27 cellular contexts compared by ENCODE assay signal in genomic region chr2:16330012-16330411, GRCh38.
DNase-seq lines count a peak whose midpoint lies in the region; ATAC-seq and TF ChIP-seq lines count a peak whose summit lies in the region.
"Had no signal": no experiment of that assay in that cellular context is flagged by ENCODE, and none has a peak within 500 bp of the region (broad histone marks: within the 10 kb centered on the region; RNA-seq: fewer than 3 reads in every experiment).

No MANE protein-coding gene starts in this region.

- H3K4me3 Mint-ChIP-seq in mesothelial cell of epicardium (no peak overlapping the region), type B pancreatic cell (peak overlapping the region; percentile 58)
- H3K4me3 Mint-ChIP-seq: activated naive CD4-positive, alpha-beta T cell treated with anti-CD3 and anti-CD28 coated beads, Interleukin-2, amount 50 U/mL, for 24 hours; CD8-positive, alpha-beta T cell; central memory CD8-positive, alpha-beta T cell had no signal

- WGBS in esophagus muscularis mucosa: 88% methylated on average over 8 of the region's 8 CpGs

- peaks cover 76% of the 10 kb centered on the region for H3K4me1 Mint-ChIP-seq in mesothelial cell of epicardium
- H3K4me1 Mint-ChIP-seq in type B pancreatic cell (ENCODE audit: unreplicated experiment): peaks cover 69% of the 10 kb centered on the region
- H3K4me1 Mint-ChIP-seq: activated naive CD4-positive, alpha-beta T cell treated with anti-CD3 and anti-CD28 coated beads, Interleukin-2, amount 50 U/mL, for 24 hours; central memory CD8-positive, alpha-beta T cell had no signal

- H3K27me3 ChIP-seq in cardiac muscle cell (no peaks in the 10 kb centered on the region), esophagus muscularis mucosa (no peaks in the 10 kb centered on the region)
- H3K27me3 ChIP-seq: heart left ventricle had no signal

- H3K36me3 ChIP-seq in cardiac muscle cell (no peaks in the 10 kb centered on the region), esophagus muscularis mucosa (no peaks in the 10 kb centered on the region)
- H3K36me3 ChIP-seq: heart left ventricle had no signal

- peaks cover 52% of the 10 kb centered on the region for H3K4me1 ChIP-seq in cardiac muscle cell (ENCODE audit: low read depth)
- peaks cover 0 to 13% (median 0%) of the 10 kb centered on the region in 4 donors for H3K4me1 ChIP-seq in esophagus muscularis mucosa
- H3K4me1 ChIP-seq: psoas muscle had no signal

- H3K27ac Mint-ChIP-seq in mesothelial cell of epicardium (peak overlapping the region; percentile 91), type B pancreatic cell (peak overlapping the region; percentile 44)
- H3K27ac Mint-ChIP-seq: activated naive CD4-positive, alpha-beta T cell treated with anti-CD3 and anti-CD28 coated beads, Interleukin-2, amount 50 U/mL, for 24 hours; CD8-positive, alpha-beta T cell had no signal

- H3K27me3 Mint-ChIP-seq in mesothelial cell of epicardium (ENCODE audit: low read depth) (no peaks in the 10 kb centered on the region), type B pancreatic cell (peaks cover 3% of the 10 kb centered on the region)
- H3K27me3 Mint-ChIP-seq: central memory CD8-positive, alpha-beta T cell had no signal

- no peak overlapping the region for H3K4me3 ChIP-seq in cardiac muscle cell
- H3K4me3 ChIP-seq in esophagus muscularis mucosa: no peak overlapping the region
- H3K4me3 ChIP-seq: heart left ventricle, mucosa of descending colon, psoas muscle, skin epidermis had no signal

- ATAC-seq in HG03342 (IDR thresholded peaks at IDR 0.05; ENCODE audit: unreplicated experiment): no peak
- ATAC-seq: CD8-positive, alpha-beta T cell; heart left ventricle; mucosa of descending colon; psoas muscle had no signal

- peak overlapping the region; percentile 92 for H3K27ac ChIP-seq in cardiac muscle cell
- no peak overlapping the region for H3K27ac ChIP-seq in esophagus muscularis mucosa (replicated peaks in 1 of 4)
- H3K27ac ChIP-seq: epithelial cell of prostate, heart left ventricle, psoas muscle had no signal

- peak in 1 of 2 donors; percentile 69 for DNase-seq in cardiac muscle cell (ENCODE audit: low read depth in 1 of 2, low spot score in 1 of 2)
- DNase-seq in cardiac septum (ENCODE audit: low spot score): no peak
- peak; percentile 82 for DNase-seq in esophagus muscularis mucosa (ENCODE audit: extremely low spot score)
- DNase-seq in mesothelial cell of epicardium (ENCODE audit: low spot score in 2 of 2, unreplicated experiment in 2 of 2): no peak
- DNase-seq in type B pancreatic cell (ENCODE audit: extremely low spot score, unreplicated experiment): no peak
- no peak for DNase-seq in Ammon's horn (ENCODE audit: low spot score)
- DNase-seq in NK-92 treated with Interleukin-12 subunit alpha and Interleukin-12 subunit beta, amount 100 ng/mL, for 24 hours (lab: John Stamatoyannopoulos, UW): no peak
- DNase-seq: 8988T; activated CD4-positive, alpha-beta T cell treated with anti-CD3 and anti-CD28 coated beads, Interleukin-2, amount 50 U/mL, for 4 hours; activated CD8-positive, alpha-beta memory T cell treated with anti-CD3 and anti-CD28 coated beads, Interleukin-2, amount 50 U/mL, for 4 hours; anterior cingulate cortex; CD8-positive, alpha-beta T cell; heart left ventricle; mucosa of descending colon; NCI-H187 treated with DMSO at 0.1 percent for 48 hours; NCI-H226; NCI-H748 treated with DMSO at 0.1 percent for 48 hours; OCI-M1; psoas muscle; stimulated activated CD4-positive, alpha-beta T cell treated with anti-CD3 and anti-CD28 coated beads, Interleukin-2, amount 100 ng/mL, for 24 hours; substantia nigra; T1000 had no signal

- no peak for TF ChIP-seq EP300 in esophagus muscularis mucosa (IDR thresholded peaks at IDR 0.05)

- TF ChIP-seq POLR2A in esophagus muscularis mucosa (IDR thresholded peaks at IDR 0.05; ENCODE audit: low read depth): no peak

- TF ChIP-seq CTCF in cardiac muscle cell (IDR thresholded peaks at IDR 0.05; ENCODE audit: low read depth, low read length) (no peak), esophagus muscularis mucosa (IDR thresholded peaks at IDR 0.05) (no peak), mesothelial cell of epicardium (IDR thresholded peaks at IDR 0.05; ENCODE audit: unreplicated experiment) (no peak), type B pancreatic cell (conservative IDR thresholded peaks at IDR 0.05) (no peak)

- H3K9me3 ChIP-seq in cardiac muscle cell (ENCODE audit: low read depth): no peaks in the 10 kb centered on the region
- H3K9me3 ChIP-seq in esophagus muscularis mucosa: no peaks in the 10 kb centered on the region
- H3K9me3 ChIP-seq: heart left ventricle, mucosa of descending colon, psoas muscle had no signal

- intact Hi-C loops in cardiac septum (cut with DNase I) (no loop called here), esophagus muscularis mucosa (cut with DNase I) (no loop called here)

- H3K9me3 Mint-ChIP-seq in mesothelial cell of epicardium (no peaks in the 10 kb centered on the region), type B pancreatic cell (no peaks in the 10 kb centered on the region)
- H3K9me3 Mint-ChIP-seq: activated naive CD4-positive, alpha-beta T cell treated with anti-CD3 and anti-CD28 coated beads, Interleukin-2, amount 50 U/mL, for 24 hours; CD8-positive, alpha-beta T cell had no signal

- no peaks in the 10 kb centered on the region for H3K36me3 Mint-ChIP-seq in mesothelial cell of epicardium
- peaks cover 4% of the 10 kb centered on the region for H3K36me3 Mint-ChIP-seq in type B pancreatic cell
- H3K36me3 Mint-ChIP-seq: activated naive CD4-positive, alpha-beta T cell treated with anti-CD3 and anti-CD28 coated beads, Interleukin-2, amount 50 U/mL, for 24 hours; CD8-positive, alpha-beta T cell had no signal
